18 cellular contexts compared by ENCODE assay signal in genomic region chr3:53069422-53070068, GRCh38. TPM values are rescaled to one million over a fixed set of nuclear protein-coding genes. Genes with fewer than 3 reads are reported as not detected.
DNase-seq lines count a peak whose midpoint lies in the region; ATAC-seq, FAIRE-seq and TF ChIP-seq lines count a peak whose summit lies in the region.
"Had no signal": no experiment of that assay in that cellular context is flagged by ENCODE, and none has a peak within 500 bp of the region (broad histone marks: within the 10 kb centered on the region; RNA-seq: fewer than 3 reads in every experiment).

No MANE protein-coding gene starts in this region.

- H3K4me1 ChIP-seq in HEK293 (ENCODE audit: control insufficient read depth, insufficient read depth, low read length) = 0 out of 2 replicates have a peak, but pooled peaks cover 2% of the 10 kb centered on the region
- peaks cover 19 to 24% of the 10 kb centered on the region in 2 experiments; a peak in 4 of 5 replicates for H3K4me1 ChIP-seq in K562 (replicated peaks in 1 of 2; ENCODE audit: control insufficient read depth in 2 of 2, insufficient read depth in 2 of 2, low read length in 2 of 2)
- H3K4me1 ChIP-seq in neural progenitor cell = peaks cover 11% of the 10 kb centered on the region
- peaks cover 9 to 15% of the 10 kb centered on the region in 2 donors for H3K4me1 ChIP-seq in naive thymus-derived CD4-positive, alpha-beta T cell (ENCODE audit: control insufficient read depth in 2 of 2, insufficient read depth in 2 of 2, low read length in 2 of 2)

- no peaks in the 10 kb centered on the region for H3K9me1 ChIP-seq in K562 (ENCODE audit: control insufficient read depth, insufficient read depth, low read length)

- TF ChIP-seq EP300 in K562 (IDR thresholded peaks at IDR 0.05; ENCODE audit: low read length) = no peak

- TF ChIP-seq CTCF in HEK293 (tag by site-specific recombination; IDR thresholded peaks at IDR 0.05) = no peak
- no peak for TF ChIP-seq CTCF in K562 (IDR thresholded peaks at IDR 0.05 in 2 of 3, conservative IDR thresholded peaks at IDR 0.05 in 1 of 3; ENCODE audit: insufficient read depth in 2 of 3, low read depth in 1 of 3, low read length in 3 of 3)
- TF ChIP-seq CTCF in neural progenitor cell (IDR thresholded peaks at IDR 0.05) = no peak

- TF ChIP-seq POLR2A in K562 (conservative IDR thresholded peaks at IDR 0.05) = no peak

- H3K27me3 Mint-ChIP-seq in neural progenitor cell (ENCODE audit: insufficient read depth, low read depth) = peaks cover 9% of the 10 kb centered on the region
- H3K27me3 Mint-ChIP-seq in naive thymus-derived CD4-positive, alpha-beta T cell = peaks cover 0 to 15% (median 0%) of the 10 kb centered on the region in 5 donors

- no peak overlapping the region for H3K4me2 ChIP-seq in K562 (ENCODE audit: insufficient read depth, low read length)
- H3K4me2 ChIP-seq in neural progenitor cell = no peak overlapping the region

- DNase-seq in DMS 273 (lab: John Stamatoyannopoulos, UW; ENCODE audit: unreplicated experiment) (peak; percentile 20), DMS 273 treated with DMSO at 0.1 percent for 48 hours (lab: John Stamatoyannopoulos, UW) (no peak), K562 (ENCODE audit: extremely low read depth in 1 of 4, low spot score in 3 of 4) (no peak), neural progenitor cell (ENCODE audit: low spot score) (peak; percentile 33), activated gamma-delta T cell treated with Interleukin-2 at 50 U/mL for 16 hours (no peak)
- DNase-seq in stimulated activated CD4-positive, alpha-beta T cell treated with anti-CD3 and anti-CD28 coated beads, Interleukin-2, amount 100 ng/mL, for 48 hours = no peak
- no peak for DNase-seq in naive thymus-derived CD4-positive, alpha-beta T cell
- DNase-seq: CD4-positive, CD25-positive, alpha-beta regulatory T cell; mammary epithelial cell; SIG-M5; stimulated activated CD4-positive, alpha-beta T cell treated with anti-CD3 and anti-CD28 coated beads, Interleukin-2, amount 100 ng/mL, for 24 hours had no signal

- no peak for FAIRE-seq in K562 (lab: Jason Lieb, UNC)
- FAIRE-seq: G401.6 had no signal

- no peaks in the 10 kb centered on the region for H4K20me1 ChIP-seq in K562 (replicated peaks; ENCODE audit: control insufficient read depth, insufficient read depth, low read length)
- no peaks in the 10 kb centered on the region for H4K20me1 ChIP-seq in neural progenitor cell (ENCODE audit: low read depth)

- BruUV-seq in K562 (replicated peaks; lab: Mats Ljungman, UMichigan) = no TSS peak

- 0 out of 3 replicates have a peak, but pooled peaks have one; percentile 5 for ATAC-seq in K562
- no peak for ATAC-seq in naive thymus-derived CD4-positive, alpha-beta T cell
- ATAC-seq: right cardiac atrium had no signal

- in situ Hi-C loops in K562 (cut with MboI) = loop anchor here (10.0 kb wide), 1 partner anchor 225 kb away; no protein-coding TSS in a partner anchor

- H3F3A ChIP-seq in neural progenitor cell (ENCODE audit: low read depth) = no peaks in the 10 kb centered on the region

- H3K4me3 Mint-ChIP-seq in neural progenitor cell = no peak overlapping the region
- H3K4me3 Mint-ChIP-seq in naive thymus-derived CD4-positive, alpha-beta T cell = no peak overlapping the region
- H3K4me3 Mint-ChIP-seq: neural crest cell; T-helper 2 cell treated with Interferon-gamma antibody and Interleukin-4, amounts not matched to agents 5 μg/mL and 100 μg/mL, for 36 hours had no signal

- H3K36me3 Mint-ChIP-seq in neural progenitor cell = no peaks in the 10 kb centered on the region
- no peaks in the 10 kb centered on the region for H3K36me3 Mint-ChIP-seq in naive thymus-derived CD4-positive, alpha-beta T cell
- H3K36me3 Mint-ChIP-seq: CD4-positive, CD25-positive, alpha-beta regulatory T cell had no signal

- H3K4me1 Mint-ChIP-seq in neural progenitor cell = peaks cover 22% of the 10 kb centered on the region
- H3K4me1 Mint-ChIP-seq in naive thymus-derived CD4-positive, alpha-beta T cell = peaks cover 12 to 22% (median 20%) of the 10 kb centered on the region in 7 donors

- no peak overlapping the region for H2AFZ ChIP-seq in K562 (ENCODE audit: low read depth, low read length)
- H2AFZ ChIP-seq in neural progenitor cell (replicated peaks) = no peak overlapping the region

- H3K9me3 ChIP-seq in HEK293 (ENCODE audit: control insufficient read depth, insufficient read depth, low read depth, low read length) (no peaks in the 10 kb centered on the region), K562 (replicated peaks; ENCODE audit: control insufficient read depth, insufficient read depth, low read depth, low read length) (no peaks in the 10 kb centered on the region), neural progenitor cell (ENCODE audit: low read depth) (no peaks in the 10 kb centered on the region)
- H3K9me3 ChIP-seq in naive thymus-derived CD4-positive, alpha-beta T cell (ENCODE audit: control insufficient read depth in 2 of 3, low read length in 3 of 3) = no peaks in the 10 kb centered on the region
- H3K9me3 ChIP-seq: HAP-1 had no signal

- H3K27ac Mint-ChIP-seq in neural progenitor cell = no peak overlapping the region
- peak overlapping the region in 2 of 9 donors; percentile 36 to 37 for H3K27ac Mint-ChIP-seq in naive thymus-derived CD4-positive, alpha-beta T cell
- H3K27ac Mint-ChIP-seq: T-helper 2 cell treated with Interferon-gamma antibody and Interleukin-4, amounts not matched to agents 5 μg/mL and 100 μg/mL, for 36 hours had no signal

- intact Hi-C loops in K562 (cut with micrococcal nuclease) = loop anchor here (10.0 kb wide), 1 partner anchor 325 kb away; no protein-coding TSS in a partner anchor
- intact Hi-C loops in naive thymus-derived CD4-positive, alpha-beta T cell (cut with micrococcal nuclease) = loop anchor here (5.0 kb wide), 3 partner anchors 37 to 597 kb away; no protein-coding TSS in a partner anchor

- H3K27me3 ChIP-seq in K562 (ENCODE audit: control insufficient read depth in 2 of 2, insufficient read depth in 2 of 2, low read length in 2 of 2) (no peaks in the 10 kb centered on the region), neural progenitor cell (peaks cover 2% of the 10 kb centered on the region)
- H3K27me3 ChIP-seq in naive thymus-derived CD4-positive, alpha-beta T cell (ENCODE audit: control insufficient read depth in 2 of 2, insufficient read depth in 2 of 2, low read length in 2 of 2) = no peaks in the 10 kb centered on the region

- no peak overlapping the region for H3K4me3 ChIP-seq in HEK293 (ENCODE audit: low read depth, low read length)
- no peak overlapping the region for H3K4me3 ChIP-seq in K562
- no peak overlapping the region for H3K4me3 ChIP-seq in neural progenitor cell
- no peak overlapping the region for H3K4me3 ChIP-seq in naive thymus-derived CD4-positive, alpha-beta T cell (ENCODE audit: low read length)
- H3K4me3 ChIP-seq: HAP-1 had no signal

- no peaks in the 10 kb centered on the region for H3K36me3 ChIP-seq in HEK293 (ENCODE audit: control insufficient read depth in 2 of 2, insufficient read depth in 1 of 2, low read length in 2 of 2)
- no peaks in the 10 kb centered on the region for H3K36me3 ChIP-seq in K562 (ENCODE audit: control insufficient read depth, insufficient read depth, low read length)
- no peaks in the 10 kb centered on the region for H3K36me3 ChIP-seq in neural progenitor cell
- H3K36me3 ChIP-seq in naive thymus-derived CD4-positive, alpha-beta T cell (ENCODE audit: control insufficient read depth in 2 of 3, insufficient read depth in 3 of 3, low read length in 3 of 3) = no peaks in the 10 kb centered on the region
- H3K36me3 ChIP-seq: HAP-1 had no signal

- H3K27ac ChIP-seq in HEK293 (ENCODE audit: extremely low read depth, low read depth, low read length) = no peak overlapping the region
- H3K27ac ChIP-seq in K562 (ENCODE audit: extremely low read depth, low read depth, low read length) = no peak overlapping the region
- H3K27ac ChIP-seq in neural progenitor cell = no peak overlapping the region
- no peak overlapping the region for H3K27ac ChIP-seq in naive thymus-derived CD4-positive, alpha-beta T cell (ENCODE audit: low read depth, low read length)
- H3K27ac ChIP-seq: 22Rv1 had no signal

- H3K79me2 ChIP-seq in K562 (ENCODE audit: control insufficient read depth, insufficient read depth, low read length) = no peaks in the 10 kb centered on the region
- H3K79me2 ChIP-seq in neural progenitor cell (ENCODE audit: low read depth) = no peaks in the 10 kb centered on the region

- no CpG with 5 or more reads among the region's 4 CpGs for WGBS in K562 (ENCODE audit: insufficient coverage, low coverage, missing lambda C conversion rate)

- no peak for TF ChIP-seq RAD21 in K562 (CRISPR knock-in tag; conservative IDR thresholded peaks at IDR 0.05 in 1 of 2, IDR thresholded peaks at IDR 0.05 in 1 of 2)

- H3K9ac ChIP-seq in K562 (ENCODE audit: insufficient read depth in 1 of 2, low read depth in 2 of 2, low read length in 2 of 2) (no peak overlapping the region; a peak in 1 of 4 replicates), neural progenitor cell (no peak overlapping the region)

- POLR2A ChIA-PET in HEK293 (lab: Yijun Ruan, JAX) = no interaction called here
- POLR2A ChIA-PET in K562 (lab: Yijun Ruan, JAX) = interaction anchor here (1.5 kb wide), 1 partner anchor 27 kb away, joined by 3 read pairs; no protein-coding TSS in a partner anchor
- POLR2A ChIA-PET in naive thymus-derived CD4-positive, alpha-beta T cell (lab: Charles Lee) = no interaction called here

- no peaks in the 10 kb centered on the region for H3K9me3 Mint-ChIP-seq in neural progenitor cell
- no peaks in the 10 kb centered on the region for H3K9me3 Mint-ChIP-seq in naive thymus-derived CD4-positive, alpha-beta T cell
- H3K9me3 Mint-ChIP-seq: neural crest cell; T-helper 2 cell treated with Interferon-gamma antibody and Interleukin-4, amounts not matched to agents 5 μg/mL and 100 μg/mL, for 36 hours had no signal

- CTCF ChIA-PET in HEK293 (lab: Yijun Ruan, JAX) (interaction anchor here (0.7 kb wide), 1 partner anchor 372 kb away, joined by 3 read pairs; no protein-coding TSS in a partner anchor), K562 (lab: Yijun Ruan, JAX; ENCODE audit: low intra/inter-chr PET ratio) (interaction anchor here (1.0 kb wide), 1 partner anchor 218 kb away, joined by 3 read pairs; no protein-coding TSS in a partner anchor)
- CTCF ChIA-PET in naive thymus-derived CD4-positive, alpha-beta T cell (lab: Charles Lee) = interaction anchor here (0.7 to 1.8 kb wide), 2 partner anchors 18 to 127 kb away, joined by 3 to 4 read pairs; no protein-coding TSS in a partner anchor

RNA-seq across cellular contexts. Expression of gene SFMBT1, which starts 23.7 kb away (rescaled TPM):
- total RNA-seq in K562 (2011; cell fraction: chromatin; rRNA removed; ENCODE audit: low replicate concordance) = 9.9 and 14.6 TPM in 2 replicates
- 3.7 and 5.5 TPM in 2 replicates for total RNA-seq in K562 (2011; cell fraction: nucleolus; rRNA removed)
- 5.8 and 6.8 TPM in 2 replicates for total RNA-seq in K562 (2011; cell fraction: nucleoplasm; rRNA removed)
- total RNA-seq in K562 (2014; rRNA removed) (3.4 and 7.2 TPM in 2 replicates), K562 (2014; rRNA removed; fragmentation: Illumina TruSeq; extraction: Trizol) (4.9 and 5.2 TPM in 2 replicates), K562 (2015; rRNA removed; fragmentation: Illumina TruSeq; extraction: Trizol) (4.6 and 5.7 TPM in 2 replicates), K562 (2021) (5.9 and 6.6 TPM in 2 replicates), neural progenitor cell (ENCODE audit: low replicate concordance) (18.5 and 22.7 TPM in 2 replicates)
- polyA plus RNA-seq in K562 (2011; rRNA removed) (3.7 and 3.8 TPM in 2 replicates), K562 (2014; fragmentation: Illumina TruSeq; extraction: Trizol) (3.2 and 3.3 TPM in 2 replicates), K562 (2014; fragmentation: Nextera tagmentation; extraction: Ambion mirVana) (1 to 10 TPM in 1 of 2 experiments, under 1 TPM in 1; 0.76 to 1.4 TPM), K562 (2014; rRNA removed) (3.6 and 3.9 TPM in 2 replicates)
- 1.4 and 3.6 TPM in 2 replicates for polyA plus RNA-seq in K562 (2011; cell fraction: cytosol; rRNA removed)
- 4.4 and 5.8 TPM in 2 replicates for polyA plus RNA-seq in K562 (2011; cell fraction: nucleus; rRNA removed)
- polyA plus RNA-seq in K562 (2012) = 3.3 and 3.8 TPM in 2 replicates
- 11.0 and 11.2 TPM in 2 replicates for polyA minus RNA-seq in K562 (2011; rRNA and poly(A)+ RNA removed)
- 4.4 and 7.1 TPM in 2 replicates for polyA minus RNA-seq in K562 (2011; cell fraction: cytosol; rRNA and poly(A)+ RNA removed)
- polyA minus RNA-seq in K562 (2011; cell fraction: nucleus; rRNA and poly(A)+ RNA removed) = 4.2 and 7.0 TPM in 2 replicates
- 10 to 100 TPM; 28.4 to 47.1 (median 39.0) TPM for total RNA-seq in naive thymus-derived CD4-positive, alpha-beta T cell
- polyA plus RNA-seq in naive thymus-derived CD4-positive, alpha-beta T cell = 10 to 100 TPM in 1 of 2 donors, 1 to 10 TPM in 1; 9.9 to 25.3 TPM

Comparison
In these comparisons a context has a peak if more than half of its experiments do, and no peak if none do; other contexts are left out.
1. DNase-seq: peak in DMS 273 (single experiment) and neural progenitor cell (single experiment); none in DMS 273 treated with DMSO at 0.1 percent for 48 hours (single experiment), K562 (0 of 4), stimulated activated CD4-positive, alpha-beta T cell treated with anti-CD3 and anti-CD28 coated beads, Interleukin-2, amount 100 ng/mL, for 48 hours (0 of 2), naive thymus-derived CD4-positive, alpha-beta T cell (0 of 9) and activated gamma-delta T cell treated with Interleukin-2 at 50 U/mL for 16 hours (single experiment).